9 cellular contexts compared by ENCODE assay signal in the genomic region with DNA sequence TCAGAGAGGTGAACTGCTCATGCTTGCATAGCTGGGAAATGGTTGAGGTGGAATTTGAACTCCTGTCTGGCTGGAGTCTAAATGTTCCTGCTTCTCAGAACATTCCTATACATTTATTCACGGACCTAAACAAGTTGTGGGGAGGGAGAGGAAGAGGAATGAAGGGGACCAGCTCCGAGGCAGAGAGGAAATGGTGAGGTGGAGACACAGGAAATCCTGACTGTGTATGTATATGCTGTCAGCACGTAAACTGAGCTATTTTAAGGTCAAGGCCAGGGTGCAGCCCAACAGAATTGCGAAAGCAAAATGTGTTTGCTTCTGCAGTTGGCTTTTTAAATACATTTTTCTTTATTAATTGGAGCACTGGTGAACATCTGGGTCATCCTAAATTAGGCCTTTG.
DNase-seq lines count a peak whose midpoint lies in the region; ATAC-seq and TF ChIP-seq lines count a peak whose summit lies in the region.
"Had no signal": no experiment of that assay in that cellular context is flagged by ENCODE, and none has a peak within 500 bp of the region (broad histone marks: within the 10 kb centered on the region; RNA-seq: fewer than 3 reads in every experiment).

No MANE protein-coding gene starts in this region.

- TF ChIP-seq CTCF in CD8-positive, alpha-beta T cell (IDR thresholded peaks at IDR 0.05): no peak
- no peak for TF ChIP-seq CTCF in epithelial cell of esophagus (IDR thresholded peaks at IDR 0.05; ENCODE audit: insufficient read depth, low read depth, low read length, missing control alignments)
- no peak for TF ChIP-seq CTCF in ascending aorta (IDR thresholded peaks at IDR 0.05)

- intact Hi-C loops in CD8-positive, alpha-beta T cell (cut with DNase I, micrococcal nuclease): loop anchor here in 1 of 2 experiments (2.0 to 5.0 kb wide), 3 partner anchors 17 to 37 kb away; no protein-coding TSS in a partner anchor
- intact Hi-C loops in ascending aorta (cut with DNase I): no loop called here

- H3K27ac ChIP-seq in CD8-positive, alpha-beta T cell (ENCODE audit: low read depth, low read length): peak overlapping the region; percentile 49
- H3K27ac ChIP-seq in ascending aorta: no peak overlapping the region
- H3K27ac ChIP-seq: thoracic aorta had no signal

- H3K4me1 ChIP-seq in CD8-positive, alpha-beta T cell (ENCODE audit: insufficient read depth, low read length): peaks cover 40% of the 10 kb centered on the region
- no peaks in the 10 kb centered on the region for H3K4me1 ChIP-seq in ascending aorta

- peak overlapping the region; percentile 97 for H3K27ac Mint-ChIP-seq in CD8-positive, alpha-beta T cell
- peak overlapping the region; percentile 88 to 90 for H3K27ac Mint-ChIP-seq in T-cell

- peaks cover 62% of the 10 kb centered on the region for H3K4me1 Mint-ChIP-seq in CD8-positive, alpha-beta T cell (ENCODE audit: low read depth)
- H3K4me1 Mint-ChIP-seq in T-cell: peaks cover 66 to 71% (median 69%) of the 10 kb centered on the region in 3 donors

- H3K27me3 ChIP-seq in CD8-positive, alpha-beta T cell (ENCODE audit: insufficient read depth, low read length): no peaks in the 10 kb centered on the region
- H3K27me3 ChIP-seq in ascending aorta: no peaks in the 10 kb centered on the region

- no peaks in the 10 kb centered on the region for H3K9me3 Mint-ChIP-seq in CD8-positive, alpha-beta T cell
- peaks cover 0 to 2% (median 2%) of the 10 kb centered on the region in 3 donors for H3K9me3 Mint-ChIP-seq in T-cell

- peak; percentile 91 for ATAC-seq in CD8-positive, alpha-beta T cell
- ATAC-seq in T-cell (replicated peaks in 1 of 4): peak; percentile 83 to 97 (median 88)

- DNase-seq in CD8-positive, alpha-beta T cell: peak in 6 of 7 experiments; percentile 27 to 70 (median 47)
- DNase-seq in HCEC 1CT (peak; percentile 98), T-cell (peak in 33 of 34 experiments; percentile 11 to 51 (median 33)), epithelial cell of esophagus (ENCODE audit: low read depth) (peak; percentile 96), skeletal muscle cell (ENCODE audit: low read depth) (peak; percentile 96), NCI-H2196 (lab: John Stamatoyannopoulos, UW; ENCODE audit: unreplicated experiment) (no peak), NCI-H510A (lab: John Stamatoyannopoulos, UW) (no peak), ascending aorta (ENCODE audit: low spot score in 2 of 2) (no peak)

- POLR2A ChIA-PET in CD8-positive, alpha-beta T cell (lab: Charles Lee): interaction anchor here (0.9 to 1.5 kb wide), 13 partner anchors 9 to 321 kb away, joined by 3 to 10 read pairs (median 4); no protein-coding TSS in a partner anchor
- POLR2A ChIA-PET in T-cell (lab: Charles Lee): interaction anchor here (0.5 to 1.2 kb wide), 5 partner anchors 9 to 209 kb away, joined by 3 to 5 read pairs (median 3); no protein-coding TSS in a partner anchor

- H3K4me3 ChIP-seq in CD8-positive, alpha-beta T cell (ENCODE audit: low read depth, low read length): peak overlapping the region; percentile 32
- H3K4me3 ChIP-seq in epithelial cell of esophagus (ENCODE audit: low read length): no peak overlapping the region
- no peak overlapping the region for H3K4me3 ChIP-seq in skeletal muscle cell (ENCODE audit: low read depth, low read length)
- H3K4me3 ChIP-seq in ascending aorta: no peak overlapping the region
- H3K4me3 ChIP-seq: thoracic aorta had no signal

- H3K36me3 Mint-ChIP-seq in CD8-positive, alpha-beta T cell: no peaks in the 10 kb centered on the region
- H3K36me3 Mint-ChIP-seq in T-cell: no peaks in the 10 kb centered on the region

- CTCF ChIA-PET in CD8-positive, alpha-beta T cell (lab: Charles Lee): interaction anchor here (0.7 to 2.5 kb wide), 11 partner anchors 9 to 218 kb away, joined by 3 to 10 read pairs (median 4); no protein-coding TSS in a partner anchor
- CTCF ChIA-PET in T-cell (lab: Charles Lee): interaction anchor here (0.6 to 2.1 kb wide), 5 partner anchors 11 to 218 kb away, joined by 3 to 24 read pairs (median 3); no protein-coding TSS in a partner anchor

- H3K9me3 ChIP-seq in CD8-positive, alpha-beta T cell (ENCODE audit: low read length): no peaks in the 10 kb centered on the region
- H3K9me3 ChIP-seq in ascending aorta: no peaks in the 10 kb centered on the region
- H3K9me3 ChIP-seq: thoracic aorta had no signal

- H3K27me3 Mint-ChIP-seq in CD8-positive, alpha-beta T cell (ENCODE audit: low read depth): no peaks in the 10 kb centered on the region
- no peaks in the 10 kb centered on the region for H3K27me3 Mint-ChIP-seq in T-cell

- peak overlapping the region; percentile 77 for H3K4me3 Mint-ChIP-seq in CD8-positive, alpha-beta T cell
- peak overlapping the region; percentile 59 to 81 (median 66) for H3K4me3 Mint-ChIP-seq in T-cell

- no peaks in the 10 kb centered on the region for H3K36me3 ChIP-seq in CD8-positive, alpha-beta T cell (ENCODE audit: insufficient read depth, low read length)
- H3K36me3 ChIP-seq in ascending aorta: no peaks in the 10 kb centered on the region
- H3K36me3 ChIP-seq: thoracic aorta had no signal

Comparison
In these comparisons a context has a peak if more than half of its experiments do, and no peak if none do; other contexts are left out.
1. DNase-seq: peak in CD8-positive, alpha-beta T cell (6 of 7), HCEC 1CT (single experiment), T-cell (33 of 34), epithelial cell of esophagus (single experiment) and skeletal muscle cell (single experiment); none in NCI-H2196 (single experiment), NCI-H510A (single experiment) and ascending aorta (0 of 2).